Comparison of ENCODE assay signal across 1 cellular context in genomic region chr4:37882665-37883296, GRCh38.
TF ChIP-seq lines count a peak whose summit lies in the region.

No MANE protein-coding gene starts in this region.

TF ChIP-seq in GM23338, 12 proteins besides CTCF, POLR2A, EP300 and RAD21 (continued from another document):
- TF ChIP-seq, protein P1, sequence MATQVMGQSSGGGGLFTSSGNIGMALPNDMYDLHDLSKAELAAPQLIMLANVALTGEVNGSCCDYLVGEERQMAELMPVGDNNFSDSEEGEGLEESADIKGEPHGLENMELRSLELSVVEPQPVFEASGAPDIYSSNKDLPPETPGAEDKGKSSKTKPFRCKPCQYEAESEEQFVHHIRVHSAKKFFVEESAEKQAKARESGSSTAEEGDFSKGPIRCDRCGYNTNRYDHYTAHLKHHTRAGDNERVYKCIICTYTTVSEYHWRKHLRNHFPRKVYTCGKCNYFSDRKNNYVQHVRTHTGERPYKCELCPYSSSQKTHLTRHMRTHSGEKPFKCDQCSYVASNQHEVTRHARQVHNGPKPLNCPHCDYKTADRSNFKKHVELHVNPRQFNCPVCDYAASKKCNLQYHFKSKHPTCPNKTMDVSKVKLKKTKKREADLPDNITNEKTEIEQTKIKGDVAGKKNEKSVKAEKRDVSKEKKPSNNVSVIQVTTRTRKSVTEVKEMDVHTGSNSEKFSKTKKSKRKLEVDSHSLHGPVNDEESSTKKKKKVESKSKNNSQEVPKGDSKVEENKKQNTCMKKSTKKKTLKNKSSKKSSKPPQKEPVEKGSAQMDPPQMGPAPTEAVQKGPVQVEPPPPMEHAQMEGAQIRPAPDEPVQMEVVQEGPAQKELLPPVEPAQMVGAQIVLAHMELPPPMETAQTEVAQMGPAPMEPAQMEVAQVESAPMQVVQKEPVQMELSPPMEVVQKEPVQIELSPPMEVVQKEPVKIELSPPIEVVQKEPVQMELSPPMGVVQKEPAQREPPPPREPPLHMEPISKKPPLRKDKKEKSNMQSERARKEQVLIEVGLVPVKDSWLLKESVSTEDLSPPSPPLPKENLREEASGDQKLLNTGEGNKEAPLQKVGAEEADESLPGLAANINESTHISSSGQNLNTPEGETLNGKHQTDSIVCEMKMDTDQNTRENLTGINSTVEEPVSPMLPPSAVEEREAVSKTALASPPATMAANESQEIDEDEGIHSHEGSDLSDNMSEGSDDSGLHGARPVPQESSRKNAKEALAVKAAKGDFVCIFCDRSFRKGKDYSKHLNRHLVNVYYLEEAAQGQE (IDR thresholded peaks at IDR 0.05; ENCODE audit: unreplicated experiment): no peak
- TF ChIP-seq EZH2phosphoT487 (IDR thresholded peaks at IDR 0.05; ENCODE audit: unreplicated experiment): no peak
- no peak for TF ChIP-seq ZNF114 (CRISPR knock-in tag; IDR thresholded peaks at IDR 0.05)
- TF ChIP-seq ETS1 (IDR thresholded peaks at IDR 0.05): no peak
TF ChIP-seq in GM23338: peak in this region for 0.
